8 cellular contexts compared by ENCODE assay signal in the genomic region with DNA sequence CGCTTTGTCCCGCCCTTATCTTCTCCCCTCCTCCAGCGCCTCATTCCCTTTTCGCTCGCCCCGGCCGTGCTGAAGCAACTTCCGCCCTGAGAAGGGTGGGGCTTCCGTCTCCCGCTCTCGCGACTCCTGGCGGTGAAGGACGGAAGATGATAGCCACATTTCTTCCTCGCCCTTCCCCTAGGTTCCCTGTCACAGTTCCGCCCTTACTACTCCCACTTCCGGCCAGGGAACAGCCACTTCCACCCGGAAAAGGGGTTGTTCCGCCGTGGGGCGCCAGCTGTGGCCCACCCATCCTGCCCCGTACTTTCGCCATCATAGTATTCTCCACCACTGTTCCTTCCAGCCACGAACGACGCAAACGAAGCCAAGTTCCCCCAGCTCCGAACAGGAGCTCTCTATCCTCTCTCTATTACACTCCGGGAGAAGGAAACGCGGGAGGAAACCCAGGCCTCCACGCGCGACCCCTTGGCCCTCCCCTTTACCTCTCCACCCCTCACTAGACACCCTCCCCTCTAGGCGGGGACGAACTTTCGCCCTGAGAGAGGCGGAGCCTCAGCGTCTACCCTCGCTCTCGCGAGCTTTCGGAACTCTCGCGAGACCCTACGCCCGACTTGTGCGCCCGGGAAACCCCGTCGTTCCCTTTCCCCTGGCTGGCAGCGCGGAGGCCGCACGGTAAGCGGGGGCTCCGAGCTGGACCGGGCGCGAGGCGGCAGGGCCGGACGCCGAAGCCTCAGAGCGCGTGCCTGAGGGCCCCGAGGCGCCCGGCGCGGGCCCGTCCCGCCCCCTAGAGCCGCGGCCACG. TPM values are rescaled to one million over a fixed set of nuclear protein-coding genes. Genes with fewer than 3 reads are reported as not detected.
A peak's percentile ranks its signal among the peaks of the same experiment; 100 is the strongest.
DNase-seq lines count a peak whose midpoint lies in the region; ATAC-seq and TF ChIP-seq lines count a peak whose summit lies in the region.

Gene RPS19, plus strand, starts transcription at position 638 of the 801 bp plus-strand sequence. CDS start 520 bp downstream, outside the sequence.

- peak within 1 kb of the TSS; percentile 74 to 94 (median 86) for H3K4me3 ChIP-seq in heart left ventricle
- H3K4me3 ChIP-seq in upper lobe of left lung: peak within 1 kb of the TSS; percentile 77 to 97 (median 81)

- TF ChIP-seq CTCF in GM13977 (IDR thresholded peaks at IDR 0.05; ENCODE audit: extremely low read depth, insufficient read depth, missing control alignments): peak; percentile 25
- peak; percentile 44 to 81 (median 66) for TF ChIP-seq CTCF in heart left ventricle (IDR thresholded peaks at IDR 0.05)
- TF ChIP-seq CTCF in upper lobe of left lung (IDR thresholded peaks at IDR 0.05): peak; percentile 59 to 97 (median 94)

- in situ Hi-C loops in GM13977 (cut with MboI; ENCODE audit: low pct_unique_long_range_greater_than_20kb, low sequenced_read_pairs, unreplicated experiment): no loop called here

- TF ChIP-seq POLR2A in heart left ventricle (IDR thresholded peaks at IDR 0.05) (peak; percentile 31 to 78), upper lobe of left lung (IDR thresholded peaks at IDR 0.05) (peak in 3 of 4 donors; percentile 37 to 92 (median 87))

- H3K9me3 ChIP-seq in heart left ventricle (no peaks in the 10 kb centered on the region), upper lobe of left lung (no peaks in the 10 kb centered on the region)

- peak in 1 of 4 donors; percentile 50 for TF ChIP-seq EP300 in upper lobe of left lung (IDR thresholded peaks at IDR 0.05)

- DNase-seq in GM13977 (ENCODE audit: low spot score) (peak; percentile 98), NCI-H146 treated with DMSO at 0.1 percent for 48 hours (lab: John Stamatoyannopoulos, UW; ENCODE audit: unreplicated experiment) (peak; percentile 97), amniotic epithelial cell (ENCODE audit: low read depth) (peak; percentile 98), heart left ventricle (peak; percentile 98 to 99 (median 99)), posterior cingulate gyrus (peak; percentile 97 to 100 (median 99)), upper lobe of left lung (peak; percentile 96 to 97)

- intact Hi-C loops in T-helper 1 cell treated with Interleukin-12 subunit alpha and Interleukin-12 subunit beta and Interleukin-4 antibody, amounts not matched to agents 30 ng/mL and 1 ng/mL, for 36 hours (cut with micrococcal nuclease): loop anchor here (1.0 to 10.0 kb wide), 14 partner anchors 11 to 1511 kb away; partner anchors contain the start of genes ATP1A3, C19orf47, HNRNPUL1 and PLD3
- intact Hi-C loops in heart left ventricle (cut with DNase I): loop anchor here in 5 of 10 donors (1.0 to 10.0 kb wide), 3 partner anchors 24 to 355 kb away; partner anchors contain the start of genes RABAC1 (in 2 of the 5) and DEDD2 (in 1 of the 5)
- intact Hi-C loops in posterior cingulate gyrus (cut with DNase I): loop anchor here (1.0 to 5.0 kb wide), 3 partner anchors 24 to 99 kb away; partner anchors contain the start of gene RABAC1

- H3K4me1 ChIP-seq in heart left ventricle (peaks cover 6 to 43% (median 30%) of the 10 kb centered on the region in 12 donors), upper lobe of left lung (peaks cover 31 to 43% (median 34%) of the 10 kb centered on the region in 4 donors)

- H3K27me3 ChIP-seq in heart left ventricle: no peaks in the 10 kb centered on the region
- H3K27me3 ChIP-seq in upper lobe of left lung: no peaks in the 10 kb centered on the region

- WGBS in heart left ventricle, 4 donors: 0% methylated on average over 40 to 76 of the region's 76 CpGs
- WGBS in upper lobe of left lung, 2 donors: 0 to 1% methylated on average over 37 to 61 of the region's 76 CpGs

- ATAC-seq in HG02884 (IDR thresholded peaks at IDR 0.05; ENCODE audit: unreplicated experiment): peak; percentile 68
- ATAC-seq in heart left ventricle: peak; percentile 95 to 97 (median 96)
- ATAC-seq in upper lobe of left lung (ENCODE audit: low FRiP score in 2 of 2): peak; percentile 97

- H3K36me3 ChIP-seq in heart left ventricle: peaks cover 0 to 42% (median 39%) of the 10 kb centered on the region in 9 donors
- peaks cover 10 to 38% (median 30%) of the 10 kb centered on the region in 4 donors for H3K36me3 ChIP-seq in upper lobe of left lung

- H3K27ac ChIP-seq in heart left ventricle (peak within 1 kb of the TSS; percentile 91 to 99 (median 97)), upper lobe of left lung (peak within 1 kb of the TSS; percentile 89 to 98 (median 92))

RNA-seq across cellular contexts. Expression of gene RPS19, which starts in this region (rescaled TPM):
- 3,144 and 3,263 TPM in 2 replicates for total RNA-seq in T-helper 1 cell treated with Interleukin-12 subunit alpha and Interleukin-12 subunit beta and Interleukin-4 antibody, amounts not matched to agents 30 ng/mL and 1 ng/mL, for 36 hours
- 1,000 to 10,000 TPM in 1 of 9 donors, 100 to 1,000 TPM in 8; 161 to 1,072 (median 585) TPM for total RNA-seq in heart left ventricle
- polyA plus RNA-seq in heart left ventricle: 1,000 to 10,000 TPM in 1 of 2 donors, 100 to 1,000 TPM in 1; 840 to 1,676 TPM
- total RNA-seq in upper lobe of left lung: 1,000 to 10,000 TPM in 5 of 6 donors, 100 to 1,000 TPM in 1; 677 to 2,013 (median 1,382) TPM

Comparison
In these comparisons a context has a peak if more than half of its experiments do, and no peak if none do; other contexts are left out.
1. Peak in every context shown above with its lines: DNase-seq, ATAC-seq, H3K4me3 ChIP-seq and H3K27ac ChIP-seq.
2. CTCF ChIP-seq: peak in every context shown above with its lines; median percentile 94 in upper lobe of left lung; 66 in heart left ventricle; 25 in GM13977.